ENCODE assay signal across 1 cellular context in genomic region chr19:51441410-51442390, GRCh38.
TF ChIP-seq lines count a peak whose summit lies in the region.

No MANE protein-coding gene starts in this region.

TF ChIP-seq in GM12878, 131 proteins besides CTCF, POLR2A, EP300 and RAD21 (continues in another document):
- TF ChIP-seq RBBP5 (conservative IDR thresholded peaks at IDR 0.05) = no peak
- no peak for TF ChIP-seq MYB (IDR thresholded peaks at IDR 0.05; ENCODE audit: borderline replicate concordance, low read depth, low read length)
- TF ChIP-seq NR2C1 (IDR thresholded peaks at IDR 0.05) = no peak
- peak; percentile 84 for TF ChIP-seq MLLT1 (IDR thresholded peaks at IDR 0.05)
- peak; percentile 26; the same call in 1 of the 2 replicates for TF ChIP-seq GABPA (IDR thresholded peaks at IDR 0.05; ENCODE audit: low read depth)
- TF ChIP-seq SIX5 (IDR thresholded peaks at IDR 0.05; ENCODE audit: low read depth, low read length, severe bottlenecking) = no peak
- peak; percentile 91 for TF ChIP-seq TBL1XR1 (IDR thresholded peaks at IDR 0.05; ENCODE audit: low read depth, low read length)
- peak; percentile 92 to 94 for TF ChIP-seq IKZF2 (IDR thresholded peaks at IDR 0.05)
- peak; percentile 28; the same call in 1 of the 2 replicates for TF ChIP-seq CREM (IDR thresholded peaks at IDR 0.05; ENCODE audit: low read depth)
- 0 out of 2 replicates have a peak, but pooled peaks have one; percentile 28 for TF ChIP-seq CREB1 (IDR thresholded peaks at IDR 0.05; ENCODE audit: low read depth)
- TF ChIP-seq CHD2 (IDR thresholded peaks at IDR 0.05; ENCODE audit: borderline replicate concordance, low read depth, low read length) = peak; percentile 66
- TF ChIP-seq NBN (IDR thresholded peaks at IDR 0.05) = peak; percentile 93
- TF ChIP-seq CEBPB (IDR thresholded peaks at IDR 0.05; ENCODE audit: borderline replicate concordance in 1 of 2, low read depth in 2 of 2, low read length in 2 of 2) = 0 out of 4 replicates have a peak, but pooled peaks of 1 of the 2 experiments have one; percentile 46
- TF ChIP-seq SMC3 (IDR thresholded peaks at IDR 0.05; ENCODE audit: borderline replicate concordance, low read length) = peak; percentile 25; the same call in 1 of the 2 replicates
- no peak for TF ChIP-seq YBX1 (IDR thresholded peaks at IDR 0.05)
- TF ChIP-seq MTA2 (IDR thresholded peaks at IDR 0.05; ENCODE audit: low read depth) = peak; percentile 87
- TF ChIP-seq SIN3A (IDR thresholded peaks at IDR 0.05; ENCODE audit: low read depth, low read length) = peak; percentile 71; the same call in 1 of the 2 replicates
- peak; percentile 94 for TF ChIP-seq ESRRA (IDR thresholded peaks at IDR 0.05; ENCODE audit: low read length)
- peak; percentile 55; the same call in 1 of the 2 replicates for TF ChIP-seq GATAD2B (conservative IDR thresholded peaks at IDR 0.05; ENCODE audit: low read depth)
- TF ChIP-seq SUZ12 (IDR thresholded peaks at IDR 0.05; ENCODE audit: unreplicated experiment) = no peak
- TF ChIP-seq NRF1 (conservative IDR thresholded peaks at IDR 0.05; ENCODE audit: low read depth, low read length) = peak; percentile 47
- TF ChIP-seq ZNF217 (IDR thresholded peaks at IDR 0.05) = 0 out of 2 replicates have a peak, but pooled peaks have one; percentile 18
- TF ChIP-seq ZBTB11 (CRISPR knock-in tag; IDR thresholded peaks at IDR 0.05) = no peak
- peak; percentile 76 for TF ChIP-seq ATF2 (IDR thresholded peaks at IDR 0.05; ENCODE audit: low read length)
- no peak for TF ChIP-seq ATF3 (IDR thresholded peaks at IDR 0.05; ENCODE audit: borderline replicate concordance, extremely low read depth, low read depth, low read length)
- TF ChIP-seq NR2C2 (IDR thresholded peaks at IDR 0.05; ENCODE audit: borderline replicate concordance, control insufficient read depth, insufficient read length, low read depth) = no peak
- TF ChIP-seq JUND (IDR thresholded peaks at IDR 0.05; ENCODE audit: low read depth, low read length) = no peak
- TF ChIP-seq SP1 (IDR thresholded peaks at IDR 0.05; ENCODE audit: low read depth, low read length) = peak; percentile 53
- TF ChIP-seq EZH2 (IDR thresholded peaks at IDR 0.05; ENCODE audit: borderline replicate concordance, control insufficient read depth, low read depth, low read length) = no peak
- TF ChIP-seq PAX5 (IDR thresholded peaks at IDR 0.05; ENCODE audit: borderline replicate concordance, low read depth, low read length) = peak; percentile 94
- TF ChIP-seq FOXK2 (IDR thresholded peaks at IDR 0.05) = peak; percentile 79
- TF ChIP-seq, protein P1, sequence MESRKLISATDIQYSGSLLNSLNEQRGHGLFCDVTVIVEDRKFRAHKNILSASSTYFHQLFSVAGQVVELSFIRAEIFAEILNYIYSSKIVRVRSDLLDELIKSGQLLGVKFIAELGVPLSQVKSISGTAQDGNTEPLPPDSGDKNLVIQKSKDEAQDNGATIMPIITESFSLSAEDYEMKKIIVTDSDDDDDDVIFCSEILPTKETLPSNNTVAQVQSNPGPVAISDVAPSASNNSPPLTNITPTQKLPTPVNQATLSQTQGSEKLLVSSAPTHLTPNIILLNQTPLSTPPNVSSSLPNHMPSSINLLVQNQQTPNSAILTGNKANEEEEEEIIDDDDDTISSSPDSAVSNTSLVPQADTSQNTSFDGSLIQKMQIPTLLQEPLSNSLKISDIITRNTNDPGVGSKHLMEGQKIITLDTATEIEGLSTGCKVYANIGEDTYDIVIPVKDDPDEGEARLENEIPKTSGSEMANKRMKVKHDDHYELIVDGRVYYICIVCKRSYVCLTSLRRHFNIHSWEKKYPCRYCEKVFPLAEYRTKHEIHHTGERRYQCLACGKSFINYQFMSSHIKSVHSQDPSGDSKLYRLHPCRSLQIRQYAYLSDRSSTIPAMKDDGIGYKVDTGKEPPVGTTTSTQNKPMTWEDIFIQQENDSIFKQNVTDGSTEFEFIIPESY (IDR thresholded peaks at IDR 0.05) = no peak
- TF ChIP-seq ZNF592 (IDR thresholded peaks at IDR 0.05) = no peak
- no peak for TF ChIP-seq ZNF384 (IDR thresholded peaks at IDR 0.05; ENCODE audit: borderline replicate concordance, low read depth, low read length)
- TF ChIP-seq MEF2B (IDR thresholded peaks at IDR 0.05; ENCODE audit: partially characterized antibody, poor library complexity, severe bottlenecking) = peak; percentile 65
- TF ChIP-seq SUPT20H (IDR thresholded peaks at IDR 0.05; ENCODE audit: borderline replicate concordance, control insufficient read depth, low read depth, low read length) = no peak
- TF ChIP-seq IRF3 (IDR thresholded peaks at IDR 0.05) = no peak; the same call in 1 of the 2 replicates
- 0 out of 2 replicates have a peak, but pooled peaks have one; percentile 21 for TF ChIP-seq NKRF (conservative IDR thresholded peaks at IDR 0.05)
- no peak for TF ChIP-seq FOS (IDR thresholded peaks at IDR 0.05; ENCODE audit: borderline replicate concordance, extremely low read depth, insufficient read length)
- peak; percentile 21 for TF ChIP-seq E2F8 (IDR thresholded peaks at IDR 0.05; ENCODE audit: low read depth, partially characterized antibody)
- TF ChIP-seq SMAD5 (IDR thresholded peaks at IDR 0.05; ENCODE audit: low read depth) = no peak
- TF ChIP-seq RUNX3 (IDR thresholded peaks at IDR 0.05; ENCODE audit: low read length) = peak; percentile 97
- no peak for TF ChIP-seq POLR2AphosphoS5 (IDR thresholded peaks at IDR 0.05; ENCODE audit: low read length)
- peak; percentile 82 for TF ChIP-seq TCF3 (IDR thresholded peaks at IDR 0.05; ENCODE audit: borderline replicate concordance, insufficient read depth, low read depth, low read length)
- TF ChIP-seq MEF2A (IDR thresholded peaks at IDR 0.05; ENCODE audit: insufficient read depth, low read depth, low read length) = 0 out of 2 replicates have a peak, but pooled peaks have one; percentile 7
